Comparison of ENCODE assay signal across 11 cellular contexts in the genomic region with DNA sequence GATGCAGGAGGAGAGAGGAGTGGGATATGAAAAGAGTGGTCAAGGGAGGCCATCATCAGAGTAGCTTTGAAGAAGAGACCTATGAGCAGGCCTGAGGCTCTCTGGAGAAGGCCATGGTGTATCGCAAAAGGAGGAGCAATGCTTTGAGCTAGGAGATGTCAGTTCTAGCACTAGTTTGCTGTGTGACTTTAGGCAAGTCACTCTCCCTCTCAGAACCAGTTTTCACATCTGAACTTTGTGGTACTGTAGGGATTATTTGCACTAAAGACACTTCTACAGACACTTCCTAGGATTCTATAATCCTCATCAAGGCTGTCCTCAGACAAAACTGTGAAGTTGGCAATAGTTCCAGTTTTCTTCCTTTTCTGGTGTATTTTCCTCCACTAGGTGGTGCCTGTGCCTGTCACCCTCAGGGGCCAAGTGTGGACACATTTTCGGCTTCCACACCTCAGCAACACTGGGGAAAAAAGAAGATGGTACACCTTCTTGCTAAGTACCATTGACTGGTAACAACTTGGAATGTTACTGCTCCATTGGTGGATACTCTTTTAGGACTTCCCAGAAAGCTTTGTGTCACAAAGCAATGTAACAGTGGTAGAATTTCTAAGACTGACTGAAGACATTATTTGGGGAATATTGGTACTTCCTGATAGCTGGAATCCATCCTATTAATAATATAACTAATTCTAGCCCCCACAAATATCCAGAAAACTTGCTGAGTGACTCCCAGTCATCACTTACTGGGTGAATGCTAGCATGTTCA. TPM values are rescaled to one million over a fixed set of nuclear protein-coding genes. Genes with fewer than 3 reads are reported as not detected.
A peak's percentile ranks its signal among the peaks of the same experiment; 100 is the strongest.
DNase-seq lines count a peak whose midpoint lies in the region; ATAC-seq and TF ChIP-seq lines count a peak whose summit lies in the region.
"Had no signal": no experiment of that assay in that cellular context is flagged by ENCODE, and none has a peak within 500 bp of the region (broad histone marks: within the 10 kb centered on the region; RNA-seq: fewer than 3 reads in every experiment).

No MANE protein-coding gene starts in this region.

- no TSS peak for BruUV-seq in Caco-2 (replicated peaks; lab: Mats Ljungman, UMichigan)

- no peak overlapping the region for H3K27ac Mint-ChIP-seq in Caco-2 (ENCODE audit: unreplicated experiment)
- H3K27ac Mint-ChIP-seq: naive thymus-derived CD8-positive, alpha-beta T cell; T-helper 17 cell had no signal

- H3K4me3 ChIP-seq in Caco-2 (ENCODE audit: low read depth, low read length), result no peak overlapping the region
- no peak overlapping the region for H3K4me3 ChIP-seq in HFF-Myc (replicated peaks; ENCODE audit: low read depth, low read length)
- H3K4me3 ChIP-seq in adipocyte (ENCODE audit: low read length), result no peak overlapping the region
- H3K4me3 ChIP-seq in kidney epithelial cell (ENCODE audit: low read depth, low read length), result no peak overlapping the region
- no peak overlapping the region for H3K4me3 ChIP-seq in uterus

- peak overlapping the region in 1 of 2 donors; percentile 33 for H3K27ac ChIP-seq in uterus

- no peaks in the 10 kb centered on the region for H3K36me3 Mint-ChIP-seq in Caco-2 (ENCODE audit: insufficient read depth, unreplicated experiment)

- H3K4me3 Mint-ChIP-seq in Caco-2 (ENCODE audit: unreplicated experiment), result no peak overlapping the region
- H3K4me3 Mint-ChIP-seq: naive thymus-derived CD8-positive, alpha-beta T cell; T-helper 17 cell had no signal

- H3K4me1 ChIP-seq in Caco-2, result no peaks in the 10 kb centered on the region
- peaks cover 28% of the 10 kb centered on the region for H3K4me1 ChIP-seq in adipocyte (ENCODE audit: control insufficient read depth, insufficient read depth, low read length)
- no peaks in the 10 kb centered on the region for H3K4me1 ChIP-seq in uterus

- no peak for TF ChIP-seq POLR2A in uterus (IDR thresholded peaks at IDR 0.05)

- DNase-seq in Caco-2, result peak in 1 of 2 experiments; percentile 17
- no peak for DNase-seq in HFF-Myc (ENCODE audit: extremely low read depth, low read depth)
- peak; percentile 60 for DNase-seq in adipocyte (ENCODE audit: low read depth)
- no peak for DNase-seq in kidney epithelial cell (ENCODE audit: low read depth)
- no peak for DNase-seq in uterus
- no peak for DNase-seq in midbrain (lab: John Stamatoyannopoulos, UW)
- DNase-seq: MV-4-11; naive thymus-derived CD8-positive, alpha-beta T cell; T-helper 17 cell had no signal

- POLR2A ChIA-PET in Caco-2 (lab: Charles Lee), result interaction anchor here (0.6 kb wide), 1 partner anchor 17 kb away, joined by 4 read pairs; no protein-coding TSS in a partner anchor

- CTCF ChIA-PET in Caco-2 (lab: Charles Lee), result no interaction called here

- intact Hi-C loops in Caco-2 (cut with micrococcal nuclease; ENCODE audit: unreplicated experiment) (loop anchor here (1.0 to 10.0 kb wide), 3 partner anchors 171 to 471 kb away; no protein-coding TSS in a partner anchor), uterus (cut with DNase I; ENCODE audit: low total_unique reads) (no loop called here)

- H3K9me3 ChIP-seq in Caco-2 (no peaks in the 10 kb centered on the region), adipocyte (ENCODE audit: control insufficient read depth, low read length) (no peaks in the 10 kb centered on the region), uterus (no peaks in the 10 kb centered on the region)

- ATAC-seq in GM21381 (IDR thresholded peaks at IDR 0.05; ENCODE audit: unreplicated experiment) (no peak), HG03439 (IDR thresholded peaks at IDR 0.05; ENCODE audit: unreplicated experiment) (no peak)
- ATAC-seq: naive thymus-derived CD8-positive, alpha-beta T cell; T-helper 17 cell had no signal

- H3K27me3 Mint-ChIP-seq in Caco-2 (ENCODE audit: insufficient read depth, unreplicated experiment), result peaks cover 16% of the 10 kb centered on the region

- no peaks in the 10 kb centered on the region for H3K27me3 ChIP-seq in Caco-2 (replicated peaks; ENCODE audit: control insufficient read depth, insufficient read depth, low read length)
- H3K27me3 ChIP-seq in adipocyte (replicated peaks; ENCODE audit: control insufficient read depth, insufficient read depth, low read length), result no peaks in the 10 kb centered on the region
- H3K27me3 ChIP-seq in kidney epithelial cell (ENCODE audit: control insufficient read depth, insufficient read depth, low read length), result no peaks in the 10 kb centered on the region
- no peaks in the 10 kb centered on the region for H3K27me3 ChIP-seq in uterus

- H3K9me3 Mint-ChIP-seq in Caco-2 (ENCODE audit: unreplicated experiment), result no peaks in the 10 kb centered on the region

- H3K36me3 ChIP-seq in Caco-2 (ENCODE audit: control insufficient read depth, insufficient read depth, low read length), result no peaks in the 10 kb centered on the region
- H3K36me3 ChIP-seq in adipocyte (ENCODE audit: control insufficient read depth, insufficient read depth, low read length, severe bottlenecking), result peaks cover 5% of the 10 kb centered on the region
- H3K36me3 ChIP-seq in kidney epithelial cell (ENCODE audit: control insufficient read depth, insufficient read depth, low read length), result no peaks in the 10 kb centered on the region
- no peaks in the 10 kb centered on the region for H3K36me3 ChIP-seq in uterus

- no peaks in the 10 kb centered on the region for H3K4me1 Mint-ChIP-seq in Caco-2 (ENCODE audit: low read depth, unreplicated experiment)
- H3K4me1 Mint-ChIP-seq: naive thymus-derived CD8-positive, alpha-beta T cell; T-helper 17 cell had no signal

- TF ChIP-seq CTCF in Caco-2 (IDR thresholded peaks at IDR 0.05; ENCODE audit: insufficient read depth in 1 of 2, low read depth in 1 of 2, low read length in 1 of 2, severe bottlenecking in 1 of 2, unreplicated experiment in 1 of 2) (peak; percentile 54 to 64), HFF-Myc (IDR thresholded peaks at IDR 0.05; ENCODE audit: low read depth, low read length, missing control alignments) (peak; percentile 28), kidney epithelial cell (IDR thresholded peaks at IDR 0.05; ENCODE audit: insufficient read depth, low read length, poor library complexity, severe bottlenecking) (peak; percentile 47), uterus (IDR thresholded peaks at IDR 0.05) (peak in 2 of 4 experiments; percentile 18 to 24)

- H3K9ac ChIP-seq in adipocyte (ENCODE audit: low read length), result no peak overlapping the region

RNA-seq across cellular contexts. Expression of a gene that starts 9.9 kb away (rescaled TPM):
- total RNA-seq in Caco-2 (2022) (not detected in 2 replicates), kidney epithelial cell (15.4 and 15.5 TPM in 2 replicates), uterus (10 to 100 TPM in 1 of 4 donors, 1 to 10 TPM in 1, under 1 TPM in 2; 0.29 to 17.1 (median 2.4) TPM)
- total RNA-seq: naive thymus-derived CD8-positive, alpha-beta T cell had no signal
